In the genomic region with DNA sequence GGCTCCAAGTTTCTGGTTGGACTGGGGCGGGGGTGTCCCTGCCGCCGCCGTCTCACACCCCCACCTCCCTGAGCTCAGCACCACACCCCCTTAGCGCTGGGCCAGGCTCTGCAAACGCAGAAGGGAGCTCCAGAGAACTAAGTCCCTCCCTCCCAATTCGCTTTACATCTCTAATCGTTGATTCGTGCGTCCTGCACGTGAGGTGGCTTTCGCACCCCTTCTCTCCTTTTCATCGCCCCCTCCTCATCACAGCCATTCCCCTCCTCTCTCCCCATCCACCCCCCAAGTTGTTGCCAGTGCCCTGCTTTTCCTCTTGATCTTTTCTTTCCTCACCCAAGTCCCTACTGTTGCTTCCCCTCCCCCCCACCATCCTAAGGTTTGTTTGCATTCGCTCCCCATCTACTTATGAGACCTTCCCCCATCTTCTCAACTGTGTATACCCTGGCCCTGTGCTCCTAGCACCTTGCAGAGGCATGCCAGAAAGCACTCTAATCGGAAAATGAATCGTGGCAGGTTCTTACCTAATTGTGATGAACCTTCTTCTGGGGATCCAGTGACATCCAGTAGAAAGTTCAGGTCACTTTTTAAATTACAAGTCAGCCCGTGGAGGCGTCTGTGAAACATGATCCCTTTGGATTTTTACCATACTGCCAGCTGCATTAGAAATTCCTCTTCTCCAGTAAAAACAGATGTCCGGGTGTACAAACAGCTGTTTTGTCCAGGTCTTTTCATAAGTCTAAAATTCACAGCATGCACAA, we compare ENCODE assay signal across 1 cellular context.
TF ChIP-seq lines count a peak whose summit lies in the region.

No MANE protein-coding gene starts in this region.

TF ChIP-seq in HepG2, 621 proteins besides CTCF, POLR2A, EP300 and RAD21 (continued from another document and continues in another):
- TF ChIP-seq ATF4 (CRISPR knock-in tag; IDR thresholded peaks at IDR 0.05) (no peak), ZNF274 (CRISPR knock-in tag; IDR thresholded peaks at IDR 0.05) (0 out of 2 replicates have a peak, but pooled peaks have one; percentile 34), XBP1 (CRISPR knock-in tag; IDR thresholded peaks at IDR 0.05) (no peak), ZBTB7B (CRISPR knock-in tag; IDR thresholded peaks at IDR 0.05) (no peak), RBFOX2 (IDR thresholded peaks at IDR 0.05; ENCODE audit: low read depth, low read length) (no peak), ZNF205 (CRISPR knock-in tag; IDR thresholded peaks at IDR 0.05) (no peak), BHLHE40 (IDR thresholded peaks at IDR 0.05; ENCODE audit: low read length) (peak; percentile 93), CEBPB (IDR thresholded peaks at IDR 0.05; ENCODE audit: borderline replicate concordance, low read depth, low read length) (no peak), TBX2 (CRISPR knock-in tag; IDR thresholded peaks at IDR 0.05; ENCODE audit: borderline replicate concordance) (0 out of 2 replicates have a peak, but pooled peaks have one; percentile 52), ZBTB34 (CRISPR knock-in tag; IDR thresholded peaks at IDR 0.05) (0 out of 2 replicates have a peak, but pooled peaks have one; percentile 1), ZNF749 (CRISPR knock-in tag; IDR thresholded peaks at IDR 0.05; ENCODE audit: borderline replicate concordance) (peak; percentile 22; the same call in 1 of the 2 replicates), ZUFSP (CRISPR knock-in tag; IDR thresholded peaks at IDR 0.05; ENCODE audit: borderline replicate concordance) (no peak), ZNF430 (CRISPR knock-in tag; IDR thresholded peaks at IDR 0.05) (0 out of 2 replicates have a peak, but pooled peaks have one; percentile 10), SIX4 (CRISPR knock-in tag; IDR thresholded peaks at IDR 0.05) (peak; percentile 79; the same call in 1 of the 2 replicates), ZNF234 (CRISPR knock-in tag; conservative IDR thresholded peaks at IDR 0.05) (no peak), ETV6 (CRISPR knock-in tag; conservative IDR thresholded peaks at IDR 0.05) (no peak), ZEB1 (IDR thresholded peaks at IDR 0.05; ENCODE audit: insufficient replicate concordance, low read depth) (no peak), CEBPG (CRISPR knock-in tag; IDR thresholded peaks at IDR 0.05) (0 out of 2 replicates have a peak, but pooled peaks have one; percentile 1), NFKB2 (CRISPR knock-in tag; IDR thresholded peaks at IDR 0.05; ENCODE audit: borderline replicate concordance) (no peak), FOXC1 (CRISPR knock-in tag; IDR thresholded peaks at IDR 0.05; ENCODE audit: borderline replicate concordance) (peak; percentile 58; the same call in 1 of the 2 replicates), SIX1 (CRISPR knock-in tag; IDR thresholded peaks at IDR 0.05; ENCODE audit: borderline replicate concordance) (peak; percentile 95), KLF9 (CRISPR knock-in tag; IDR thresholded peaks at IDR 0.05; ENCODE audit: low read depth) (peak; percentile 32; the same call in 1 of the 2 replicates), ZNF580 (CRISPR knock-in tag; IDR thresholded peaks at IDR 0.05; ENCODE audit: borderline replicate concordance, low read depth) (no peak), TRIM24 (CRISPR knock-in tag; IDR thresholded peaks at IDR 0.05) (no peak), PHF21A (CRISPR knock-in tag; IDR thresholded peaks at IDR 0.05) (peak; percentile 11; the same call in 1 of the 2 replicates), ZBTB4 (CRISPR knock-in tag; IDR thresholded peaks at IDR 0.05; ENCODE audit: borderline replicate concordance) (peak; percentile 54; the same call in 1 of the 2 replicates), CCDC6 (CRISPR knock-in tag; IDR thresholded peaks at IDR 0.05) (peak; percentile 29), ZC3H4 (CRISPR knock-in tag; IDR thresholded peaks at IDR 0.05; ENCODE audit: borderline replicate concordance) (no peak), THAP8 (CRISPR knock-in tag; IDR thresholded peaks at IDR 0.05; ENCODE audit: borderline replicate concordance) (0 out of 2 replicates have a peak, but pooled peaks have one; percentile 67), CAMTA2 (CRISPR knock-in tag; IDR thresholded peaks at IDR 0.05; ENCODE audit: borderline replicate concordance) (no peak), NFKBIZ (CRISPR knock-in tag; IDR thresholded peaks at IDR 0.05) (0 out of 2 replicates have a peak, but pooled peaks have one; percentile 39), HMG20A (CRISPR knock-in tag; IDR thresholded peaks at IDR 0.05; ENCODE audit: borderline replicate concordance) (no peak), RXRA (CRISPR knock-in tag; IDR thresholded peaks at IDR 0.05) (peak; percentile 40; the same call in 1 of the 2 replicates), ZNF335 (CRISPR knock-in tag; IDR thresholded peaks at IDR 0.05) (peak; percentile 57; the same call in 1 of the 2 replicates), LCORL (IDR thresholded peaks at IDR 0.05) (no peak), LCORL (CRISPR knock-in tag; IDR thresholded peaks at IDR 0.05) (peak; percentile 82), ZNF724P (CRISPR knock-in tag; IDR thresholded peaks at IDR 0.05; ENCODE audit: borderline replicate concordance) (0 out of 2 replicates have a peak, but pooled peaks have one; percentile 11), HOXA5 (CRISPR knock-in tag; IDR thresholded peaks at IDR 0.05) (0 out of 2 replicates have a peak, but pooled peaks have one; percentile 11), SP4 (CRISPR knock-in tag; IDR thresholded peaks at IDR 0.05) (peak; percentile 65; the same call in 1 of the 2 replicates), TAF15 (IDR thresholded peaks at IDR 0.05; ENCODE audit: low read depth, low read length, poor library complexity, severe bottlenecking) (no peak), ZNF598 (CRISPR knock-in tag; IDR thresholded peaks at IDR 0.05; ENCODE audit: borderline replicate concordance) (no peak), ATF7-NPFF (CRISPR knock-in tag; IDR thresholded peaks at IDR 0.05; ENCODE audit: low read depth) (no peak), ARNTL (CRISPR knock-in tag; IDR thresholded peaks at IDR 0.05) (peak; percentile 57; the same call in 1 of the 2 replicates)
- TF ChIP-seq, protein P1, sequence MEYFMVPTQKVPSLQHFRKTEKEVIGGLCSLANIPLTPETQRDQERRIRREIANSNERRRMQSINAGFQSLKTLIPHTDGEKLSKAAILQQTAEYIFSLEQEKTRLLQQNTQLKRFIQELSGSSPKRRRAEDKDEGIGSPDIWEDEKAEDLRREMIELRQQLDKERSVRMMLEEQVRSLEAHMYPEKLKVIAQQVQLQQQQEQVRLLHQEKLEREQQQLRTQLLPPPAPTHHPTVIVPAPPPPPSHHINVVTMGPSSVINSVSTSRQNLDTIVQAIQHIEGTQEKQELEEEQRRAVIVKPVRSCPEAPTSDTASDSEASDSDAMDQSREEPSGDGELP (IDR thresholded peaks at IDR 0.05; ENCODE audit: borderline replicate concordance, low read depth), result 0 out of 2 replicates have a peak, but pooled peaks have one; percentile 25
- TF ChIP-seq, protein P2, sequence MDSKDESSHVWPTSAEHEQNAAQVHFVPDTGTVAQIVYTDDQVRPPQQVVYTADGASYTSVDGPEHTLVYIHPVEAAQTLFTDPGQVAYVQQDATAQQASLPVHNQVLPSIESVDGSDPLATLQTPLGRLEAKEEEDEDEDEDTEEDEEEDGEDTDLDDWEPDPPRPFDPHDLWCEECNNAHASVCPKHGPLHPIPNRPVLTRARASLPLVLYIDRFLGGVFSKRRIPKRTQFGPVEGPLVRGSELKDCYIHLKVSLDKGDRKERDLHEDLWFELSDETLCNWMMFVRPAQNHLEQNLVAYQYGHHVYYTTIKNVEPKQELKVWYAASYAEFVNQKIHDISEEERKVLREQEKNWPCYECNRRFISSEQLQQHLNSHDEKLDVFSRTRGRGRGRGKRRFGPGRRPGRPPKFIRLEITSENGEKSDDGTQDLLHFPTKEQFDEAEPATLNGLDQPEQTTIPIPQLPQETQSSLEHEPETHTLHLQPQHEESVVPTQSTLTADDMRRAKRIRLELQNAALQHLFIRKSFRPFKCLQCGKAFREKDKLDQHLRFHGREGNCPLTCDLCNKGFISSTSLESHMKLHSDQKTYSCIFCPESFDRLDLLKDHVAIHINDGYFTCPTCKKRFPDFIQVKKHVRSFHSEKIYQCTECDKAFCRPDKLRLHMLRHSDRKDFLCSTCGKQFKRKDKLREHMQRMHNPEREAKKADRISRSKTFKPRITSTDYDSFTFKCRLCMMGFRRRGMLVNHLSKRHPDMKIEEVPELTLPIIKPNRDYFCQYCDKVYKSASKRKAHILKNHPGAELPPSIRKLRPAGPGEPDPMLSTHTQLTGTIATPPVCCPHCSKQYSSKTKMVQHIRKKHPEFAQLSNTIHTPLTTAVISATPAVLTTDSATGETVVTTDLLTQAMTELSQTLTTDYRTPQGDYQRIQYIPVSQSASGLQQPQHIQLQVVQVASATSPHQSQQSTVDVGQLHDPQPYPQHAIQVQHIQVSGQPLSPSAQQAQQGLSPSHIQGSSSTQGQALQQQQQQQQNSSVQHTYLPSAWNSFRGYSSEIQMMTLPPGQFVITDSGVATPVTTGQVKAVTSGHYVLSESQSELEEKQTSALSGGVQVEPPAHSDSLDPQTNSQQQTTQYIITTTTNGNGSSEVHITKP (CRISPR knock-in tag; IDR thresholded peaks at IDR 0.05; ENCODE audit: low read depth), result 0 out of 2 replicates have a peak, but pooled peaks have one; percentile 64
- TF ChIP-seq, protein P3, sequence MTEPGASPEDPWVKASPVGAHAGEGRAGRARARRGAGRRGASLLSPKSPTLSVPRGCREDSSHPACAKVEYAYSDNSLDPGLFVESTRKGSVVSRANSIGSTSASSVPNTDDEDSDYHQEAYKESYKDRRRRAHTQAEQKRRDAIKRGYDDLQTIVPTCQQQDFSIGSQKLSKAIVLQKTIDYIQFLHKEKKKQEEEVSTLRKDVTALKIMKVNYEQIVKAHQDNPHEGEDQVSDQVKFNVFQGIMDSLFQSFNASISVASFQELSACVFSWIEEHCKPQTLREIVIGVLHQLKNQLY (CRISPR knock-in tag; IDR thresholded peaks at IDR 0.05), result no peak
- TF ChIP-seq, protein P4, sequence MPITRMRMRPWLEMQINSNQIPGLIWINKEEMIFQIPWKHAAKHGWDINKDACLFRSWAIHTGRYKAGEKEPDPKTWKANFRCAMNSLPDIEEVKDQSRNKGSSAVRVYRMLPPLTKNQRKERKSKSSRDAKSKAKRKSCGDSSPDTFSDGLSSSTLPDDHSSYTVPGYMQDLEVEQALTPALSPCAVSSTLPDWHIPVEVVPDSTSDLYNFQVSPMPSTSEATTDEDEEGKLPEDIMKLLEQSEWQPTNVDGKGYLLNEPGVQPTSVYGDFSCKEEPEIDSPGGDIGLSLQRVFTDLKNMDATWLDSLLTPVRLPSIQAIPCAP (CRISPR knock-in tag; IDR thresholded peaks at IDR 0.05; ENCODE audit: low read depth), result no peak
